ENCODE assay signal across 8 cellular contexts in genomic region chr1:169894424-169895145, GRCh38. TPM values are rescaled to one million over a fixed set of nuclear protein-coding genes. Genes with fewer than 3 reads are reported as not detected.
DNase-seq lines count a peak whose midpoint lies in the region; ATAC-seq, FAIRE-seq and TF ChIP-seq lines count a peak whose summit lies in the region.

No MANE protein-coding gene starts in this region.

- H3K4me3 ChIP-seq in GM06990 (replicated peaks; ENCODE audit: low read depth, low read length) (peak overlapping the region; percentile 68), OCI-LY1 (ENCODE audit: low read depth, low read length, poor library complexity, severe bottlenecking) (peak overlapping the region; percentile 89), endothelial cell of umbilical vein (replicated peaks in 1 of 3; ENCODE audit: insufficient read depth in 1 of 3, low read depth in 1 of 3, low read length in 3 of 3) (peak overlapping the region; percentile 9 to 86 (median 22)), psoas muscle (peak overlapping the region; percentile 77)

- ATAC-seq in psoas muscle: peak in 1 of 4 donors; percentile 29
- ATAC-seq in HG02798 (IDR thresholded peaks at IDR 0.05; ENCODE audit: poor library complexity, unreplicated experiment): no peak
- ATAC-seq in GM19035 (IDR thresholded peaks at IDR 0.05; ENCODE audit: unreplicated experiment): no peak
- no peak for ATAC-seq in HG03135 (IDR thresholded peaks at IDR 0.05; ENCODE audit: unreplicated experiment)

- peak overlapping the region; percentile 87 for H3K27ac ChIP-seq in OCI-LY1 (ENCODE audit: low read depth, low read length, poor library complexity, severe bottlenecking)
- H3K27ac ChIP-seq in endothelial cell of umbilical vein (ENCODE audit: insufficient read depth, low read depth, low read length): peak overlapping the region; percentile 100
- peak overlapping the region; percentile 96 for H3K27ac ChIP-seq in psoas muscle

- CTCF ChIA-PET in endothelial cell of umbilical vein (lab: Charles Lee): interaction anchor here (0.7 to 2.4 kb wide), 5 partner anchors 12 to 795 kb away, joined by 3 to 5 read pairs (median 4); no protein-coding TSS in a partner anchor

- WGBS in psoas muscle, 3 donors: 34 to 39% (median 34%) methylated on average over 15 of the region's 15 CpGs

- H3F3A ChIP-seq in OCI-LY1 (ENCODE audit: insufficient read depth, low read length): no peaks in the 10 kb centered on the region

- H3K9ac ChIP-seq in OCI-LY1 (ENCODE audit: low read length) (peak overlapping the region; percentile 94), endothelial cell of umbilical vein (replicated peaks; ENCODE audit: extremely low read depth, insufficient read depth, low read length) (peak overlapping the region; percentile 99)

- no peak for FAIRE-seq in endothelial cell of umbilical vein (lab: Jason Lieb, UNC)

- peak overlapping the region; percentile 86 for H3K4me2 ChIP-seq in OCI-LY1 (ENCODE audit: low read length)
- peak overlapping the region; percentile 91 for H3K4me2 ChIP-seq in endothelial cell of umbilical vein (ENCODE audit: insufficient read depth, low read length)

- BruUV-seq in endothelial cell of umbilical vein (replicated peaks; lab: Mats Ljungman, UMichigan): TSS peak; percentile 85

- no peaks in the 10 kb centered on the region for H3K36me3 ChIP-seq in GM06990 (ENCODE audit: control insufficient read depth, insufficient read depth, low read length)
- H3K36me3 ChIP-seq in OCI-LY1 (ENCODE audit: insufficient read depth, low read length): no peaks in the 10 kb centered on the region
- no peaks in the 10 kb centered on the region for H3K36me3 ChIP-seq in endothelial cell of umbilical vein (ENCODE audit: control insufficient read depth in 2 of 2, extremely low read depth in 1 of 2, insufficient read depth in 2 of 2, low read length in 2 of 2)
- no peaks in the 10 kb centered on the region for H3K36me3 ChIP-seq in psoas muscle (ENCODE audit: insufficient read depth in 1 of 2, low read depth in 1 of 2)

- TF ChIP-seq POLR2A in endothelial cell of umbilical vein (IDR thresholded peaks at IDR 0.05; ENCODE audit: low read depth, low read length): peak; percentile 16

- H3K27me3 ChIP-seq in GM06990 (replicated peaks; ENCODE audit: control insufficient read depth, insufficient read depth, low read length) (no peaks in the 10 kb centered on the region), OCI-LY1 (ENCODE audit: insufficient read depth, low read length) (no peaks in the 10 kb centered on the region), endothelial cell of umbilical vein (ENCODE audit: control insufficient read depth in 2 of 2, insufficient read depth in 2 of 2, low read length in 2 of 2) (peaks cover 18 to 26% of the 10 kb centered on the region in 2 experiments), psoas muscle (ENCODE audit: insufficient read depth in 3 of 3, low read length in 2 of 3) (peaks cover 0 to 7% (median 0%) of the 10 kb centered on the region in 3 donors)

- no peaks in the 10 kb centered on the region for H3K9me1 ChIP-seq in endothelial cell of umbilical vein (replicated peaks; ENCODE audit: control insufficient read depth, extremely low read depth, insufficient read depth, low read length)

- H3K79me2 ChIP-seq in OCI-LY1 (ENCODE audit: insufficient read depth, low read length) (peaks cover 21% of the 10 kb centered on the region), endothelial cell of umbilical vein (ENCODE audit: control insufficient read depth, insufficient read depth, low read length) (peaks cover 21% of the 10 kb centered on the region)

- DNase-seq in GM06990 (ENCODE audit: extremely low read depth, insufficient read length) (no peak), endothelial cell of umbilical vein (ENCODE audit: low read depth, low spot score) (no peak), psoas muscle (no peak), NCI-H2081 treated with DMSO at 0.1 percent for 48 hours (lab: John Stamatoyannopoulos, UW) (no peak)

- no peaks in the 10 kb centered on the region for H3K9me2 ChIP-seq in OCI-LY1 (ENCODE audit: low read depth, low read length)

- TF ChIP-seq CTCF in GM06990 (IDR thresholded peaks at IDR 0.05; ENCODE audit: insufficient read depth, low read length, poor library complexity, severe bottlenecking): no peak
- no peak for TF ChIP-seq CTCF in OCI-LY1 (IDR thresholded peaks at IDR 0.05; ENCODE audit: low read length)
- TF ChIP-seq CTCF in endothelial cell of umbilical vein (IDR thresholded peaks at IDR 0.05; ENCODE audit: extremely low read depth in 1 of 2, insufficient read depth in 1 of 2, low read depth in 1 of 2, low read length in 2 of 2): no peak
- no peak for TF ChIP-seq CTCF in psoas muscle (IDR thresholded peaks at IDR 0.05)

- H2AFZ ChIP-seq in OCI-LY1 (ENCODE audit: low read length): peak overlapping the region; percentile 59; the same call in 1 of the 2 replicates
- peak overlapping the region; percentile 95 for H2AFZ ChIP-seq in endothelial cell of umbilical vein (ENCODE audit: low read depth, low read length)

- intact Hi-C loops in endothelial cell of umbilical vein (cut with micrococcal nuclease) (loop anchor here (1.0 to 5.0 kb wide), 5 partner anchors 48 to 787 kb away; partner anchors contain the start of genes ATP1B1, GORAB and KIFAP3), psoas muscle (cut with DNase I) (loop anchor here (5.0 kb wide), 2 partner anchors 97 to 102 kb away; partner anchors contain the start of gene METTL18 (in 1 of the 2))

- H3K9me3 ChIP-seq in OCI-LY1 (ENCODE audit: low read length) (no peaks in the 10 kb centered on the region), endothelial cell of umbilical vein (replicated peaks; ENCODE audit: control insufficient read depth, insufficient read depth, low read length) (no peaks in the 10 kb centered on the region), psoas muscle (no peaks in the 10 kb centered on the region)

- dilution Hi-C loops in endothelial cell of umbilical vein (cut with MboI; ENCODE audit: extremely low pct_ligation_motif_present, low sequenced_read_pairs): no loop called here

- H4K20me1 ChIP-seq in OCI-LY1 (ENCODE audit: insufficient read depth, low read length) (no peaks in the 10 kb centered on the region), endothelial cell of umbilical vein (replicated peaks; ENCODE audit: control insufficient read depth, extremely low read depth, insufficient read depth, low read length) (no peaks in the 10 kb centered on the region)

- H3K4me1 ChIP-seq in OCI-LY1 (ENCODE audit: insufficient read depth, low read length, severe bottlenecking) (peaks cover 38% of the 10 kb centered on the region), endothelial cell of umbilical vein (ENCODE audit: control insufficient read depth, extremely low read depth, insufficient read depth, low read length) (peaks cover 16% of the 10 kb centered on the region), psoas muscle (peaks cover 14% of the 10 kb centered on the region)

- POLR2A ChIA-PET in endothelial cell of umbilical vein (lab: Charles Lee): no interaction called here

TF ChIP-seq in endothelial cell of umbilical vein, 7 proteins besides CTCF, POLR2A, EP300 and RAD21:
- TF ChIP-seq MAX (IDR thresholded peaks at IDR 0.05; ENCODE audit: insufficient read depth, insufficient read length): no peak
- no peak for TF ChIP-seq JUN (IDR thresholded peaks at IDR 0.05; ENCODE audit: borderline replicate concordance, insufficient read depth, insufficient read length, low read depth)
- TF ChIP-seq FOS (IDR thresholded peaks at IDR 0.05; ENCODE audit: borderline replicate concordance, insufficient read depth, low read length): no peak
- TF ChIP-seq EZH2 (IDR thresholded peaks at IDR 0.05; ENCODE audit: borderline replicate concordance, low read depth, low read length, severe bottlenecking): no peak
- TF ChIP-seq GATA2 (IDR thresholded peaks at IDR 0.05; ENCODE audit: insufficient read depth, insufficient read length, low read depth, low read length): no peak
- no peak for TF ChIP-seq MYC (IDR thresholded peaks at IDR 0.05; ENCODE audit: low read depth, low read length)
- no peak for TF ChIP-seq POLR2AphosphoS5 (IDR thresholded peaks at IDR 0.05; ENCODE audit: insufficient read depth, low read depth, low read length)

RNA-seq across cellular contexts. Expression of gene SCYL3, which starts 0.9 kb away (rescaled TPM):
- 5.6 and 6.2 TPM in 2 replicates for total RNA-seq in endothelial cell of umbilical vein
- 2.7 and 3.3 TPM in 2 replicates for polyA plus RNA-seq in endothelial cell of umbilical vein
- 3.1 and 3.7 TPM in 2 replicates for polyA plus RNA-seq in endothelial cell of umbilical vein (2011; cell fraction: cytosol; rRNA removed)
- polyA plus RNA-seq in endothelial cell of umbilical vein (2011; cell fraction: nucleus; rRNA removed): 8.8 and 9.7 TPM in 2 replicates
- polyA plus RNA-seq in endothelial cell of umbilical vein (2012): 2.6 and 2.7 TPM in 2 replicates
- 9.2 and 12.9 TPM in 2 replicates for polyA minus RNA-seq in endothelial cell of umbilical vein
- 3.6 TPM for polyA minus RNA-seq in endothelial cell of umbilical vein (2011; cell fraction: cytosol; rRNA and poly(A)+ RNA removed)
- 7.0 and 11.2 TPM in 2 replicates for polyA minus RNA-seq in endothelial cell of umbilical vein (2011; cell fraction: nucleus; rRNA and poly(A)+ RNA removed)
- 1 to 10 TPM; 6.7 to 8.5 (median 7.4) TPM for total RNA-seq in psoas muscle
- 10 to 100 TPM in 1 of 3 donors, 1 to 10 TPM in 2; 6.0 to 15.7 (median 8.0) TPM for polyA plus RNA-seq in psoas muscle

Comparison
In these comparisons a context has a peak if more than half of its experiments do, and no peak if none do; other contexts are left out.
1. H3K4me3 ChIP-seq: peak in every context shown above with its lines; median percentile 89 in OCI-LY1; 77 in psoas muscle; 68 in GM06990; 22 in endothelial cell of umbilical vein.